In genomic region chr6:11280394-11280793, GRCh38 we compare ENCODE assay signal across 30 cellular contexts.
"Had no signal": no experiment of that assay in that cellular context is flagged by ENCODE, and none has a peak within 500 bp of the region (broad histone marks: within the 10 kb centered on the region; RNA-seq: fewer than 3 reads in every experiment).

No MANE protein-coding gene starts in this region.

- H3K4me1 ChIP-seq: parathyroid adenoma, psoas muscle, sigmoid colon had no signal

- H3K4me3 ChIP-seq: cardiac muscle cell, heart right ventricle, left lung, lower lobe of right lung, psoas muscle, sigmoid colon, smooth muscle cell, suprapubic skin, tibial nerve had no signal

- ATAC-seq: activated CD8-positive, alpha-beta T cell treated with anti-CD3 and anti-CD28 coated beads for 36 hours; activated T-cell treated with anti-CD3 and anti-CD28 coated beads, Interleukin-2, amount 50 U/mL, for 72 hours; esophagus mucosa; heart right ventricle; left lung; lower lobe of right lung; naive thymus-derived CD4-positive, alpha-beta T cell; psoas muscle had no signal

- H3K36me3 ChIP-seq: ascending aorta, cardiac muscle cell, heart right ventricle, left lung, lower lobe of right lung, sigmoid colon, suprapubic skin, tibial nerve had no signal

- H3K27ac ChIP-seq: cardiac muscle cell, heart right ventricle, left lung, parathyroid adenoma, psoas muscle, sigmoid colon, suprapubic skin had no signal

- H3K27me3 Mint-ChIP-seq: activated CD8-positive, alpha-beta T cell treated with anti-CD3 and anti-CD28 coated beads for 36 hours; activated naive CD8-positive, alpha-beta T cell treated with anti-CD3 and anti-CD28 coated beads, Interleukin-2, amount 10 ng/mL, durations not matched to agents 7 days and 5 days; naive thymus-derived CD4-positive, alpha-beta T cell had no signal

- H3K9me3 ChIP-seq: ascending aorta, heart right ventricle, left lung, lower lobe of right lung, psoas muscle, sigmoid colon, suprapubic skin, tibial nerve had no signal

- H3K9me3 Mint-ChIP-seq: activated CD8-positive, alpha-beta T cell treated with anti-CD3 and anti-CD28 coated beads for 36 hours; activated naive CD4-positive, alpha-beta T cell treated with anti-CD3 and anti-CD28 coated beads for 36 hours had no signal

- H3K27ac Mint-ChIP-seq: activated CD8-positive, alpha-beta T cell treated with anti-CD3 and anti-CD28 coated beads for 36 hours; activated naive CD4-positive, alpha-beta T cell treated with anti-CD3 and anti-CD28 coated beads for 36 hours; activated T-cell treated with anti-CD3 and anti-CD28 coated beads, Interleukin-2, amount 50 U/mL, for 72 hours; brain; naive thymus-derived CD4-positive, alpha-beta T cell had no signal

- DNase-seq: activated CD4-positive, alpha-beta T cell treated with anti-CD3 and anti-CD28 coated beads for 1 hour; activated CD4-positive, alpha-beta T cell treated with anti-CD3 and anti-CD28 coated beads, Interleukin-2, amount 50 U/mL, for 1 hour; activated CD8-positive, alpha-beta T cell treated with anti-CD3 and anti-CD28 coated beads for 36 hours; activated effector memory CD4-positive, alpha-beta T cell treated with Interleukin-2 at 50 U/mL for 16 hours; activated naive CD4-positive, alpha-beta T cell treated with anti-CD3 and anti-CD28 coated beads for 36 hours; activated naive CD8-positive, alpha-beta T cell treated with anti-CD3 and anti-CD28 coated beads, Interleukin-2, amount 10 ng/mL, durations not matched to agents 7 days and 5 days; activated T-cell treated with anti-CD3 and anti-CD28 coated beads, Interleukin-2, amount 50 U/mL, for 72 hours; cortex of kidney; foreskin melanocyte; heart right ventricle; kidney glomerular epithelial cell; left lung; lower lobe of right lung; naive thymus-derived CD4-positive, alpha-beta T cell; occipital lobe; psoas muscle; sigmoid colon; stimulated activated CD4-positive, alpha-beta T cell treated with anti-CD3 and anti-CD28 coated beads, Interleukin-1b, Interleukin-23, amount 100 ng/mL, for 48 hours; stimulated activated CD4-positive, alpha-beta T cell treated with anti-CD3 and anti-CD28 coated beads, Interleukin-4, amount 100 ng/mL, for 4 hours; stimulated activated CD8-positive, alpha-beta memory T cell treated with anti-CD3 and anti-CD28 coated beads, Interleukin-4, amount 100 ng/mL, for 48 hours; stimulated activated naive CD4-positive, alpha-beta T cell; T-helper 2 cell had no signal

- H3K36me3 Mint-ChIP-seq: brain had no signal

- H3K4me3 Mint-ChIP-seq: activated CD8-positive, alpha-beta T cell treated with anti-CD3 and anti-CD28 coated beads for 36 hours; activated naive CD4-positive, alpha-beta T cell treated with anti-CD3 and anti-CD28 coated beads for 36 hours; activated naive CD8-positive, alpha-beta T cell treated with anti-CD3 and anti-CD28 coated beads, Interleukin-2, amount 10 ng/mL, durations not matched to agents 7 days and 5 days; activated T-cell treated with anti-CD3 and anti-CD28 coated beads, Interleukin-2, amount 50 U/mL, for 72 hours; brain; naive thymus-derived CD4-positive, alpha-beta T cell had no signal

- H3K27me3 ChIP-seq: ascending aorta, cardiac muscle cell, heart right ventricle, left lung, sigmoid colon, suprapubic skin, tibial nerve had no signal
